In genomic region chr9:133356391-133357091, GRCh38 we compare ENCODE assay signal across 8 cellular contexts. TPM values are rescaled to one million over a fixed set of nuclear protein-coding genes. Genes with fewer than 3 reads are reported as not detected.
DNase-seq lines count a peak whose midpoint lies in the region; ATAC-seq and TF ChIP-seq lines count a peak whose summit lies in the region.

SURF1 (minus strand) TSS chr9:133356487; CDS start chr9:133356453, 34 bp downstream.
SURF2 (plus strand) TSS chr9:133356550; CDS start chr9:133356593, 43 bp downstream.

- H3K27ac ChIP-seq in tibial artery = peak within 1 kb of the TSS; percentile 74 to 79

- peak within 1 kb of the TSS; percentile 93 for H3K4me3 Mint-ChIP-seq in activated naive CD8-positive, alpha-beta T cell treated with anti-CD3 and anti-CD28 coated beads, Interleukin-2, amount 10 ng/mL, durations not matched to agents 7 days and 5 days

- peaks cover 16% of the 10 kb centered on the region for H3K36me3 Mint-ChIP-seq in activated naive CD8-positive, alpha-beta T cell treated with anti-CD3 and anti-CD28 coated beads, Interleukin-2, amount 10 ng/mL, durations not matched to agents 7 days and 5 days

- H3K4me1 ChIP-seq in tibial artery = peaks cover 0 to 36% (median 27%) of the 10 kb centered on the region in 4 donors

- no peaks in the 10 kb centered on the region for H3K9me3 ChIP-seq in tibial artery

- peak within 1 kb of the TSS; percentile 86 for H3K27ac Mint-ChIP-seq in activated naive CD8-positive, alpha-beta T cell treated with anti-CD3 and anti-CD28 coated beads, Interleukin-2, amount 10 ng/mL, durations not matched to agents 7 days and 5 days

- TF ChIP-seq CTCF in tibial artery (IDR thresholded peaks at IDR 0.05) = no peak

- H3K9me3 Mint-ChIP-seq in activated naive CD8-positive, alpha-beta T cell treated with anti-CD3 and anti-CD28 coated beads, Interleukin-2, amount 10 ng/mL, durations not matched to agents 7 days and 5 days = no peaks in the 10 kb centered on the region

- H3K36me3 ChIP-seq in tibial artery = peaks cover 10 to 60% (median 20%) of the 10 kb centered on the region in 3 donors

- DNase-seq in DMS 273 treated with DMSO at 0.1 percent for 48 hours (lab: John Stamatoyannopoulos, UW) (peak; percentile 36), LoVo (ENCODE audit: low spot score) (peak; percentile 86), SW 1271 (lab: John Stamatoyannopoulos, UW) (peak; percentile 40 to 72), cardiac septum (ENCODE audit: low spot score) (peak; percentile 96), pons (ENCODE audit: low spot score) (peak; percentile 59), tibial artery (peak; percentile 83 to 93)
- DNase-seq in activated naive CD8-positive, alpha-beta T cell treated with anti-CD3 and anti-CD28 coated beads, Interleukin-2, amount 10 ng/mL, durations not matched to agents 7 days and 5 days = peak; percentile 95

- intact Hi-C loops in cardiac septum (cut with DNase I) = no loop called here
- intact Hi-C loops in tibial artery (cut with DNase I; ENCODE audit: low total_unique reads) = no loop called here

- peak; percentile 66 for ATAC-seq in GM21619 (IDR thresholded peaks at IDR 0.05; ENCODE audit: unreplicated experiment)
- ATAC-seq in activated naive CD8-positive, alpha-beta T cell treated with anti-CD3 and anti-CD28 coated beads, Interleukin-2, amount 10 ng/mL, durations not matched to agents 7 days and 5 days (ENCODE audit: low read depth) = peak; percentile 89

- no peaks in the 10 kb centered on the region for H3K27me3 ChIP-seq in tibial artery

- peaks cover 27% of the 10 kb centered on the region for H3K4me1 Mint-ChIP-seq in activated naive CD8-positive, alpha-beta T cell treated with anti-CD3 and anti-CD28 coated beads, Interleukin-2, amount 10 ng/mL, durations not matched to agents 7 days and 5 days

- H3K27me3 Mint-ChIP-seq in activated naive CD8-positive, alpha-beta T cell treated with anti-CD3 and anti-CD28 coated beads, Interleukin-2, amount 10 ng/mL, durations not matched to agents 7 days and 5 days = no peaks in the 10 kb centered on the region

- POLR2A ChIA-PET in activated naive CD8-positive, alpha-beta T cell treated with anti-CD3 and anti-CD28 coated beads, Interleukin-2, amount 10 ng/mL, durations not matched to agents 7 days and 5 days (lab: Charles Lee) = interaction anchor here (0.7 to 8.3 kb wide), 13 partner anchors 8 to 1002 kb away, joined by 3 to 162 read pairs (median 4); partner anchors contain the start of genes MED22, REXO4, RPL7A and SETX

- peak within 1 kb of the TSS; percentile 70 to 94 for H3K4me3 ChIP-seq in tibial artery

RNA-seq across cellular contexts. Expression of gene SURF1, which starts in this region (rescaled TPM):
- total RNA-seq in activated naive CD8-positive, alpha-beta T cell treated with anti-CD3 and anti-CD28 coated beads, Interleukin-2, amount 10 ng/mL, durations not matched to agents 7 days and 5 days = 10 to 100 TPM; 40.6 to 41.9 TPM
- 58.7 TPM for total RNA-seq in cardiac septum

RNA-seq across cellular contexts. Expression of gene SURF2, which starts in this region (rescaled TPM):
- total RNA-seq in activated naive CD8-positive, alpha-beta T cell treated with anti-CD3 and anti-CD28 coated beads, Interleukin-2, amount 10 ng/mL, durations not matched to agents 7 days and 5 days = 10 to 100 TPM; 16.2 to 17.0 TPM
- total RNA-seq in cardiac septum = 12.5 TPM

Comparison
In these comparisons a context has a peak if more than half of its experiments do, and no peak if none do; other contexts are left out.
1. Peak in every context shown above with its lines: DNase-seq, ATAC-seq, H3K4me3 ChIP-seq and H3K27ac ChIP-seq.
2. DNase-seq: peak in every context shown above with its lines; median percentile 96 in cardiac septum; 95 in activated naive CD8-positive, alpha-beta T cell treated with anti-CD3 and anti-CD28 coated beads, Interleukin-2, amount 10 ng/mL, durations not matched to agents 7 days and 5 days; 88 in tibial artery; 86 in LoVo; 59 in pons; 56 in SW 1271; 36 in DMS 273 treated with DMSO at 0.1 percent for 48 hours.